ENCODE assay signal across 9 cellular contexts in genomic region chr2:216636570-216637450, GRCh38. TPM values are rescaled to one million over a fixed set of nuclear protein-coding genes. Genes with fewer than 3 reads are reported as not detected.
DNase-seq lines count a peak whose midpoint lies in the region; ATAC-seq and TF ChIP-seq lines count a peak whose summit lies in the region.
"Had no signal": no experiment of that assay in that cellular context is flagged by ENCODE, and none has a peak within 500 bp of the region (broad histone marks: within the 10 kb centered on the region; RNA-seq: fewer than 3 reads in every experiment).

No MANE protein-coding gene starts in this region.

- peaks cover 60% of the 10 kb centered on the region for H3K4me1 Mint-ChIP-seq in nephron progenitor cell

- peaks cover 66% of the 10 kb centered on the region for H4K20me1 ChIP-seq in DND-41 (ENCODE audit: insufficient read depth, low read length)

- peaks cover 34% of the 10 kb centered on the region for H3K36me3 Mint-ChIP-seq in nephron progenitor cell (ENCODE audit: low read depth)

- DNase-seq in DND-41 (peak; percentile 62), NCI-H460 (ENCODE audit: extremely low read depth, low read depth) (peak; percentile 65), ecto neural progenitor cell (ENCODE audit: low spot score) (peak; percentile 86), nephron progenitor cell (peak; percentile 60), SHP77 (lab: John Stamatoyannopoulos, UW) (no peak), cerebellum (ENCODE audit: low spot score) (no peak), HUDEP-2 (lab: John Stamatoyannopoulos, UW; ENCODE audit: unreplicated experiment in 76 of 76) (no peak)

- peak overlapping the region; percentile 87 for H3K27ac Mint-ChIP-seq in nephron progenitor cell

- H2AFZ ChIP-seq in DND-41 (ENCODE audit: low read depth, low read length) = no peak overlapping the region

- H3K36me3 ChIP-seq in DND-41 (ENCODE audit: insufficient read depth, low read length) = peaks cover 76% of the 10 kb centered on the region

- H3K27me3 ChIP-seq in DND-41 (ENCODE audit: insufficient read depth, low read length, poor library complexity) = no peaks in the 10 kb centered on the region

- peaks cover 63% of the 10 kb centered on the region for H3K4me1 ChIP-seq in DND-41 (ENCODE audit: insufficient read depth, low read length)

- TF ChIP-seq CTCF in DND-41 (IDR thresholded peaks at IDR 0.05; ENCODE audit: borderline replicate concordance, extremely low read depth, low read length, poor library complexity, severe bottlenecking) (no peak), nephron progenitor cell (IDR thresholded peaks at IDR 0.05) (no peak)

- H3K9ac ChIP-seq in DND-41 (ENCODE audit: low read depth, low read length) = peak overlapping the region; percentile 99

- peak overlapping the region; percentile 98 for H3K4me3 Mint-ChIP-seq in nephron progenitor cell
- H3K4me3 Mint-ChIP-seq: central memory CD8-positive, alpha-beta T cell had no signal

- peaks cover 15% of the 10 kb centered on the region for H3K27me3 Mint-ChIP-seq in nephron progenitor cell (ENCODE audit: low read depth, poor library complexity)

- peak overlapping the region; percentile 71 for H3K4me2 ChIP-seq in DND-41 (ENCODE audit: insufficient read depth, low read length)

- H3K79me2 ChIP-seq in DND-41 (ENCODE audit: insufficient read depth, low read length) = peaks cover 96% of the 10 kb centered on the region

- ATAC-seq in DND-41 (ENCODE audit: insufficient read depth, low read depth) (peak; percentile 48), GM19328 (IDR thresholded peaks at IDR 0.05; ENCODE audit: unreplicated experiment) (no peak)

- peak overlapping the region; percentile 94 for H3K27ac ChIP-seq in DND-41 (ENCODE audit: low read length)

- H3K4me3 ChIP-seq in DND-41 (ENCODE audit: low read depth in 1 of 2, low read length in 2 of 2) = peak overlapping the region; percentile 88 to 99; a peak in 3 of 4 replicates

- H3K9me3 Mint-ChIP-seq in nephron progenitor cell = no peaks in the 10 kb centered on the region
- H3K9me3 Mint-ChIP-seq: central memory CD8-positive, alpha-beta T cell had no signal

- H3K9me3 ChIP-seq in DND-41 (ENCODE audit: insufficient read depth, low read length, severe bottlenecking) = no peaks in the 10 kb centered on the region

RNA-seq across cellular contexts. Expression of gene IGFBP2, which starts 3.6 kb away (rescaled TPM):
- total RNA-seq in NCI-H460 (2014; rRNA removed; shearing (Covaris generic)) = 245 and 294 TPM in 2 replicates
- 576 TPM in 2 replicates for polyA plus RNA-seq in NCI-H460 (2014; cell fraction: nucleus; rRNA removed)
- total RNA-seq in cerebellum = 101 TPM

RNA-seq across cellular contexts. Expression of gene IGFBP5, which starts 58.5 kb away (rescaled TPM):
- total RNA-seq in NCI-H460 (2014; rRNA removed; shearing (Covaris generic)) = 0.82 and 2.2 TPM in 2 replicates
- 0.05 and 0.39 TPM in 2 replicates for polyA plus RNA-seq in NCI-H460 (2014; cell fraction: nucleus; rRNA removed)
- total RNA-seq in cerebellum = 60.9 TPM

Comparison
In these comparisons a context has a peak if more than half of its experiments do, and no peak if none do; other contexts are left out.
1. DNase-seq: peak in DND-41 (single experiment), NCI-H460 (single experiment), ecto neural progenitor cell (single experiment) and nephron progenitor cell (single experiment); none in SHP77 (0 of 2), cerebellum (single experiment) and HUDEP-2 (0 of 76).
2. RNA of gene IGFBP5, which starts 58.5 kb away (total RNA-seq): 60.9 TPM in cerebellum (single experiment); 0.82 to 2.2 TPM in NCI-H460; every median in the first group is over 10 times any median in the second.